1 cellular context compared by ENCODE assay signal in the genomic region with DNA sequence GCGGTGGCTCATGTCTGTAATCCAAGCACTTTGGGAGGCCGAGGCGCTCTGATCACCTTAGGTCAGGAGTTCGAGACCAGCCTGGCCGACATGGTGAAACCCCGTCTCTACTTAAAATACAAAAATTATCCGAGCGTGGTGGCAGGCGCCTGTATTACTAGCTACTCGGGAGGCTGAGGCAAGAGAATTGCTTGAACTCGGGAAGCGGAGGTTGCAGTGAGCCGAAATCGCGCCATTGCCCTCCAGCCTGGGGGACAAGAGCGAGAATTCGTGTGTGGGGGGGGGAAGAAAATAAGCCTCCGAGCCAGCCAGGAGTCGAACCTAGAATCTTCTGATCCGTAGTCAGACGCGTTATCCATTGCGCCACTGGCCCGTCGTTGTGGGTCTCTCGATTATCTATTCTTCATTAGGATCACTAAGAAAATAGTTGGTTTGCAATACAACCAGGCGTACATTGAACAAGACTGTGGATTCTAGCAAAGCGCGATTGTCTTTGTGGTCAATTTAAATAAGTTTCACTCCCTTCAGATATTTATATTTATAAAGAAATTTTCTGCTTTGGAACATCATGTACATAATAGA.
A peak's percentile ranks its signal among the peaks of the same experiment; 100 is the strongest.
TF ChIP-seq lines count a peak whose summit lies in the region.

No MANE protein-coding gene starts in this region.

TF ChIP-seq in K562, 482 proteins besides CTCF, POLR2A, EP300 and RAD21 (continued from another document and continues in another):
- TF ChIP-seq, protein P1, sequence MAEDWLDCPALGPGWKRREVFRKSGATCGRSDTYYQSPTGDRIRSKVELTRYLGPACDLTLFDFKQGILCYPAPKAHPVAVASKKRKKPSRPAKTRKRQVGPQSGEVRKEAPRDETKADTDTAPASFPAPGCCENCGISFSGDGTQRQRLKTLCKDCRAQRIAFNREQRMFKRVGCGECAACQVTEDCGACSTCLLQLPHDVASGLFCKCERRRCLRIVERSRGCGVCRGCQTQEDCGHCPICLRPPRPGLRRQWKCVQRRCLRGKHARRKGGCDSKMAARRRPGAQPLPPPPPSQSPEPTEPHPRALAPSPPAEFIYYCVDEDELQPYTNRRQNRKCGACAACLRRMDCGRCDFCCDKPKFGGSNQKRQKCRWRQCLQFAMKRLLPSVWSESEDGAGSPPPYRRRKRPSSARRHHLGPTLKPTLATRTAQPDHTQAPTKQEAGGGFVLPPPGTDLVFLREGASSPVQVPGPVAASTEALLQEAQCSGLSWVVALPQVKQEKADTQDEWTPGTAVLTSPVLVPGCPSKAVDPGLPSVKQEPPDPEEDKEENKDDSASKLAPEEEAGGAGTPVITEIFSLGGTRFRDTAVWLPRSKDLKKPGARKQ (CRISPR knock-in tag; IDR thresholded peaks at IDR 0.05): no peak
- TF ChIP-seq ZNF311 (CRISPR knock-in tag; IDR thresholded peaks at IDR 0.05): 0 out of 2 replicates have a peak, but pooled peaks have one; percentile 26
- peak; percentile 71; the same call in 1 of the 2 replicates for TF ChIP-seq MTA1 (IDR thresholded peaks at IDR 0.05; ENCODE audit: borderline replicate concordance)
- peak; percentile 26; the same call in 1 of the 2 replicates for TF ChIP-seq RFX5 (IDR thresholded peaks at IDR 0.05; ENCODE audit: low read depth, low read length)
- TF ChIP-seq, protein P2, sequence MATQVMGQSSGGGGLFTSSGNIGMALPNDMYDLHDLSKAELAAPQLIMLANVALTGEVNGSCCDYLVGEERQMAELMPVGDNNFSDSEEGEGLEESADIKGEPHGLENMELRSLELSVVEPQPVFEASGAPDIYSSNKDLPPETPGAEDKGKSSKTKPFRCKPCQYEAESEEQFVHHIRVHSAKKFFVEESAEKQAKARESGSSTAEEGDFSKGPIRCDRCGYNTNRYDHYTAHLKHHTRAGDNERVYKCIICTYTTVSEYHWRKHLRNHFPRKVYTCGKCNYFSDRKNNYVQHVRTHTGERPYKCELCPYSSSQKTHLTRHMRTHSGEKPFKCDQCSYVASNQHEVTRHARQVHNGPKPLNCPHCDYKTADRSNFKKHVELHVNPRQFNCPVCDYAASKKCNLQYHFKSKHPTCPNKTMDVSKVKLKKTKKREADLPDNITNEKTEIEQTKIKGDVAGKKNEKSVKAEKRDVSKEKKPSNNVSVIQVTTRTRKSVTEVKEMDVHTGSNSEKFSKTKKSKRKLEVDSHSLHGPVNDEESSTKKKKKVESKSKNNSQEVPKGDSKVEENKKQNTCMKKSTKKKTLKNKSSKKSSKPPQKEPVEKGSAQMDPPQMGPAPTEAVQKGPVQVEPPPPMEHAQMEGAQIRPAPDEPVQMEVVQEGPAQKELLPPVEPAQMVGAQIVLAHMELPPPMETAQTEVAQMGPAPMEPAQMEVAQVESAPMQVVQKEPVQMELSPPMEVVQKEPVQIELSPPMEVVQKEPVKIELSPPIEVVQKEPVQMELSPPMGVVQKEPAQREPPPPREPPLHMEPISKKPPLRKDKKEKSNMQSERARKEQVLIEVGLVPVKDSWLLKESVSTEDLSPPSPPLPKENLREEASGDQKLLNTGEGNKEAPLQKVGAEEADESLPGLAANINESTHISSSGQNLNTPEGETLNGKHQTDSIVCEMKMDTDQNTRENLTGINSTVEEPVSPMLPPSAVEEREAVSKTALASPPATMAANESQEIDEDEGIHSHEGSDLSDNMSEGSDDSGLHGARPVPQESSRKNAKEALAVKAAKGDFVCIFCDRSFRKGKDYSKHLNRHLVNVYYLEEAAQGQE (CRISPR knock-in tag; IDR thresholded peaks at IDR 0.05; ENCODE audit: low read depth): no peak
- TF ChIP-seq CXXC5 (CRISPR knock-in tag; IDR thresholded peaks at IDR 0.05): peak; percentile 72
- TF ChIP-seq ZKSCAN8 (CRISPR knock-in tag; IDR thresholded peaks at IDR 0.05): no peak; the same call in 1 of the 2 replicates
- TF ChIP-seq SUPT5H (IDR thresholded peaks at IDR 0.05): no peak
- TF ChIP-seq ELF4 (CRISPR knock-in tag; IDR thresholded peaks at IDR 0.05): peak; percentile 55; the same call in 1 of the 2 replicates
- no peak for TF ChIP-seq ZNF143 (CRISPR knock-in tag; IDR thresholded peaks at IDR 0.05)
- peak; percentile 29; the same call in 1 of the 2 replicates for TF ChIP-seq JUN (IDR thresholded peaks at IDR 0.05; ENCODE audit: borderline replicate concordance, low read depth, low read length)
- no peak for TF ChIP-seq JUN (CRISPR knock-in tag; IDR thresholded peaks at IDR 0.05; ENCODE audit: borderline replicate concordance)
- TF ChIP-seq, protein P3, sequence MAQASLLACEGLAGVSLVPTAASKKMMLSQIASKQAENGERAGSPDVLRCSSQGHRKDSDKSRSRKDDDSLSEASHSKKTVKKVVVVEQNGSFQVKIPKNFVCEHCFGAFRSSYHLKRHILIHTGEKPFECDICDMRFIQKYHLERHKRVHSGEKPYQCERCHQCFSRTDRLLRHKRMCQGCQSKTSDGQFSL (CRISPR knock-in tag; IDR thresholded peaks at IDR 0.05): peak; percentile 99
- TF ChIP-seq, protein P3 (tag; IDR thresholded peaks at IDR 0.05): peak in 1 of 2 experiments; percentile 97; a peak in 2 of 4 replicates
- TF ChIP-seq, protein P4, sequence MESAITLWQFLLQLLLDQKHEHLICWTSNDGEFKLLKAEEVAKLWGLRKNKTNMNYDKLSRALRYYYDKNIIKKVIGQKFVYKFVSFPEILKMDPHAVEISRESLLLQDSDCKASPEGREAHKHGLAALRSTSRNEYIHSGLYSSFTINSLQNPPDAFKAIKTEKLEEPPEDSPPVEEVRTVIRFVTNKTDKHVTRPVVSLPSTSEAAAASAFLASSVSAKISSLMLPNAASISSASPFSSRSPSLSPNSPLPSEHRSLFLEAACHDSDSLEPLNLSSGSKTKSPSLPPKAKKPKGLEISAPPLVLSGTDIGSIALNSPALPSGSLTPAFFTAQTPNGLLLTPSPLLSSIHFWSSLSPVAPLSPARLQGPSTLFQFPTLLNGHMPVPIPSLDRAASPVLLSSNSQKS (CRISPR knock-in tag; IDR thresholded peaks at IDR 0.05): no peak
- TF ChIP-seq FOSL1 (tag; conservative IDR thresholded peaks at IDR 0.05): no peak
- TF ChIP-seq ERF (CRISPR knock-in tag; IDR thresholded peaks at IDR 0.05): 0 out of 2 replicates have a peak, but pooled peaks have one; percentile 62
- 0 out of 2 replicates have a peak, but pooled peaks have one; percentile 31 for TF ChIP-seq ZNF707 (CRISPR knock-in tag; conservative IDR thresholded peaks at IDR 0.05)
- 0 out of 2 replicates have a peak, but pooled peaks have one; percentile 35 for TF ChIP-seq ZNF583 (CRISPR knock-in tag; IDR thresholded peaks at IDR 0.05)
- TF ChIP-seq PCBP2 (IDR thresholded peaks at IDR 0.05; ENCODE audit: low read depth, low read length, poor library complexity, severe bottlenecking): no peak
- TF ChIP-seq TBL1XR1 (IDR thresholded peaks at IDR 0.05; ENCODE audit: low read length in 2 of 2): peak in 1 of 2 experiments; percentile 92; a peak in 2 of 4 replicates
- TF ChIP-seq, protein P5, sequence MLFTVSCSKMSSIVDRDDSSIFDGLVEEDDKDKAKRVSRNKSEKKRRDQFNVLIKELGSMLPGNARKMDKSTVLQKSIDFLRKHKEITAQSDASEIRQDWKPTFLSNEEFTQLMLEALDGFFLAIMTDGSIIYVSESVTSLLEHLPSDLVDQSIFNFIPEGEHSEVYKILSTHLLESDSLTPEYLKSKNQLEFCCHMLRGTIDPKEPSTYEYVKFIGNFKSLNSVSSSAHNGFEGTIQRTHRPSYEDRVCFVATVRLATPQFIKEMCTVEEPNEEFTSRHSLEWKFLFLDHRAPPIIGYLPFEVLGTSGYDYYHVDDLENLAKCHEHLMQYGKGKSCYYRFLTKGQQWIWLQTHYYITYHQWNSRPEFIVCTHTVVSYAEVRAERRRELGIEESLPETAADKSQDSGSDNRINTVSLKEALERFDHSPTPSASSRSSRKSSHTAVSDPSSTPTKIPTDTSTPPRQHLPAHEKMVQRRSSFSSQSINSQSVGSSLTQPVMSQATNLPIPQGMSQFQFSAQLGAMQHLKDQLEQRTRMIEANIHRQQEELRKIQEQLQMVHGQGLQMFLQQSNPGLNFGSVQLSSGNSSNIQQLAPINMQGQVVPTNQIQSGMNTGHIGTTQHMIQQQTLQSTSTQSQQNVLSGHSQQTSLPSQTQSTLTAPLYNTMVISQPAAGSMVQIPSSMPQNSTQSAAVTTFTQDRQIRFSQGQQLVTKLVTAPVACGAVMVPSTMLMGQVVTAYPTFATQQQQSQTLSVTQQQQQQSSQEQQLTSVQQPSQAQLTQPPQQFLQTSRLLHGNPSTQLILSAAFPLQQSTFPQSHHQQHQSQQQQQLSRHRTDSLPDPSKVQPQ (CRISPR knock-in tag; IDR thresholded peaks at IDR 0.05; ENCODE audit: borderline replicate concordance): no peak
- TF ChIP-seq, protein P6, sequence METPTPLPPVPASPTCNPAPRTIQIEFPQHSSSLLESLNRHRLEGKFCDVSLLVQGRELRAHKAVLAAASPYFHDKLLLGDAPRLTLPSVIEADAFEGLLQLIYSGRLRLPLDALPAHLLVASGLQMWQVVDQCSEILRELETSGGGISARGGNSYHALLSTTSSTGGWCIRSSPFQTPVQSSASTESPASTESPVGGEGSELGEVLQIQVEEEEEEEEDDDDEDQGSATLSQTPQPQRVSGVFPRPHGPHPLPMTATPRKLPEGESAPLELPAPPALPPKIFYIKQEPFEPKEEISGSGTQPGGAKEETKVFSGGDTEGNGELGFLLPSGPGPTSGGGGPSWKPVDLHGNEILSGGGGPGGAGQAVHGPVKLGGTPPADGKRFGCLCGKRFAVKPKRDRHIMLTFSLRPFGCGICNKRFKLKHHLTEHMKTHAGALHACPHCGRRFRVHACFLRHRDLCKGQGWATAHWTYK (CRISPR knock-in tag; IDR thresholded peaks at IDR 0.05): no peak
- TF ChIP-seq EP400 (IDR thresholded peaks at IDR 0.05): peak; percentile 56
- no peak for TF ChIP-seq ZFX (CRISPR knock-in tag; IDR thresholded peaks at IDR 0.05)
- TF ChIP-seq, protein P7, sequence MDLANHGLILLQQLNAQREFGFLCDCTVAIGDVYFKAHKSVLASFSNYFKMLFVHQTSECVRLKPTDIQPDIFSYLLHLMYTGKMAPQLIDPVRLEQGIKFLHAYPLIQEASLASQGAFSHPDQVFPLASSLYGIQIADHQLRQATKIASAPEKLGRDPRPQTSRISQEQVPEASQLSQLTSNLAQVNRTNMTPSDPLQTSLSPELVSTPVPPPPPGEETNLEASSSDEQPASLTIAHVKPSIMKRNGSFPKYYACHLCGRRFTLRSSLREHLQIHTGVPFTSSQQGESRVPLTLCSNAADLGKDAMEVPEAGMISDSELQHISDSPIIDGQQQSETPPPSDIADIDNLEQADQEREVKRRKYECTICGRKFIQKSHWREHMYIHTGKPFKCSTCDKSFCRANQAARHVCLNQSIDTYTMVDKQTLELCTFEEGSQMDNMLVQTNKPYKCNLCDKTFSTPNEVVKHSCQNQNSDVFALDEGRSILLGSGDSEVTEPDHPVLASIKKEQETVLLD (IDR thresholded peaks at IDR 0.05): peak; percentile 34; the same call in 1 of the 2 replicates
- TF ChIP-seq, protein P8, sequence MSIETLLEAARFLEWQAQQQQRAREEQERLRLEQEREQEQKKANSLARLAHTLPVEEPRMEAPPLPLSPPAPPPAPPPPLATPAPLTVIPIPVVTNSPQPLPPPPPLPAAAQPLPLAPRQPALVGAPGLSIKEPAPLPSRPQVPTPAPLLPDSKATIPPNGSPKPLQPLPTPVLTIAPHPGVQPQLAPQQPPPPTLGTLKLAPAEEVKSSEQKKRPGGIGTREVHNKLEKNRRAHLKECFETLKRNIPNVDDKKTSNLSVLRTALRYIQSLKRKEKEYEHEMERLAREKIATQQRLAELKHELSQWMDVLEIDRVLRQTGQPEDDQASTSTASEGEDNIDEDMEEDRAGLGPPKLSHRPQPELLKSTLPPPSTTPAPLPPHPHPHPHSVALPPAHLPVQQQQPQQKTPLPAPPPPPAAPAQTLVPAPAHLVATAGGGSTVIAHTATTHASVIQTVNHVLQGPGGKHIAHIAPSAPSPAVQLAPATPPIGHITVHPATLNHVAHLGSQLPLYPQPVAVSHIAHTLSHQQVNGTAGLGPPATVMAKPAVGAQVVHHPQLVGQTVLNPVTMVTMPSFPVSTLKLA (conservative IDR thresholded peaks at IDR 0.05): peak in 1 of 2 experiments; percentile 24; a peak in 2 of 4 replicates
- peak; percentile 96 for TF ChIP-seq ADNP (tag; IDR thresholded peaks at IDR 0.05)
- TF ChIP-seq SMAD4 (CRISPR knock-in tag; conservative IDR thresholded peaks at IDR 0.05): peak; percentile 51
- TF ChIP-seq ARID1B (IDR thresholded peaks at IDR 0.05): no peak
- TF ChIP-seq, protein P9, sequence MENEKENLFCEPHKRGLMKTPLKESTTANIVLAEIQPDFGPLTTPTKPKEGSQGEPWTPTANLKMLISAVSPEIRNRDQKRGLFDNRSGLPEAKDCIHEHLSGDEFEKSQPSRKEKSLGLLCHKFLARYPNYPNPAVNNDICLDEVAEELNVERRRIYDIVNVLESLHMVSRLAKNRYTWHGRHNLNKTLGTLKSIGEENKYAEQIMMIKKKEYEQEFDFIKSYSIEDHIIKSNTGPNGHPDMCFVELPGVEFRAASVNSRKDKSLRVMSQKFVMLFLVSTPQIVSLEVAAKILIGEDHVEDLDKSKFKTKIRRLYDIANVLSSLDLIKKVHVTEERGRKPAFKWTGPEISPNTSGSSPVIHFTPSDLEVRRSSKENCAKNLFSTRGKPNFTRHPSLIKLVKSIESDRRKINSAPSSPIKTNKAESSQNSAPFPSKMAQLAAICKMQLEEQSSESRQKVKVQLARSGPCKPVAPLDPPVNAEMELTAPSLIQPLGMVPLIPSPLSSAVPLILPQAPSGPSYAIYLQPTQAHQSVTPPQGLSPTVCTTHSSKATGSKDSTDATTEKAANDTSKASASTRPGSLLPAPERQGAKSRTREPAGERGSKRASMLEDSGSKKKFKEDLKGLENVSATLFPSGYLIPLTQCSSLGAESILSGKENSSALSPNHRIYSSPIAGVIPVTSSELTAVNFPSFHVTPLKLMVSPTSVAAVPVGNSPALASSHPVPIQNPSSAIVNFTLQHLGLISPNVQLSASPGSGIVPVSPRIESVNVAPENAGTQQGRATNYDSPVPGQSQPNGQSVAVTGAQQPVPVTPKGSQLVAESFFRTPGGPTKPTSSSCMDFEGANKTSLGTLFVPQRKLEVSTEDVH (IDR thresholded peaks at IDR 0.05; ENCODE audit: low read depth, partially characterized antibody): peak; percentile 39
- TF ChIP-seq BDP1 (IDR thresholded peaks at IDR 0.05; ENCODE audit: insufficient read depth, insufficient read length): peak; percentile 55
- peak; percentile 74 for TF ChIP-seq TEAD4 (IDR thresholded peaks at IDR 0.05; ENCODE audit: low read length)
- TF ChIP-seq TEAD4 (CRISPR knock-in tag; IDR thresholded peaks at IDR 0.05; ENCODE audit: borderline replicate concordance): no peak
- no peak for TF ChIP-seq TARDBP (IDR thresholded peaks at IDR 0.05)
- no peak for TF ChIP-seq RFX7 (CRISPR knock-in tag; IDR thresholded peaks at IDR 0.05)
- TF ChIP-seq, protein P10, sequence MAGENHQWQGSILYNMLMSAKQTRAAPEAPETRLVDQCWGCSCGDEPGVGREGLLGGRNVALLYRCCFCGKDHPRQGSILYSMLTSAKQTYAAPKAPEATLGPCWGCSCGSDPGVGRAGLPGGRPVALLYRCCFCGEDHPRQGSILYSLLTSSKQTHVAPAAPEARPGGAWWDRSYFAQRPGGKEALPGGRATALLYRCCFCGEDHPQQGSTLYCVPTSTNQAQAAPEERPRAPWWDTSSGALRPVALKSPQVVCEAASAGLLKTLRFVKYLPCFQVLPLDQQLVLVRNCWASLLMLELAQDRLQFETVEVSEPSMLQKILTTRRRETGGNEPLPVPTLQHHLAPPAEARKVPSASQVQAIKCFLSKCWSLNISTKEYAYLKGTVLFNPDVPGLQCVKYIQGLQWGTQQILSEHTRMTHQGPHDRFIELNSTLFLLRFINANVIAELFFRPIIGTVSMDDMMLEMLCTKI (IDR thresholded peaks at IDR 0.05; ENCODE audit: partially characterized antibody): no peak
- 0 out of 2 replicates have a peak, but pooled peaks have one; percentile 46 for TF ChIP-seq ZNF384 (IDR thresholded peaks at IDR 0.05; ENCODE audit: low read depth, low read length)
- TF ChIP-seq TBP (optimal IDR thresholded peaks at IDR 0.05; ENCODE audit: low read depth, low read length): peak; percentile 98
- no peak for TF ChIP-seq ZNF76 (CRISPR knock-in tag; IDR thresholded peaks at IDR 0.05; ENCODE audit: borderline replicate concordance)
